1 cellular context compared by ENCODE assay signal in the genomic region with DNA sequence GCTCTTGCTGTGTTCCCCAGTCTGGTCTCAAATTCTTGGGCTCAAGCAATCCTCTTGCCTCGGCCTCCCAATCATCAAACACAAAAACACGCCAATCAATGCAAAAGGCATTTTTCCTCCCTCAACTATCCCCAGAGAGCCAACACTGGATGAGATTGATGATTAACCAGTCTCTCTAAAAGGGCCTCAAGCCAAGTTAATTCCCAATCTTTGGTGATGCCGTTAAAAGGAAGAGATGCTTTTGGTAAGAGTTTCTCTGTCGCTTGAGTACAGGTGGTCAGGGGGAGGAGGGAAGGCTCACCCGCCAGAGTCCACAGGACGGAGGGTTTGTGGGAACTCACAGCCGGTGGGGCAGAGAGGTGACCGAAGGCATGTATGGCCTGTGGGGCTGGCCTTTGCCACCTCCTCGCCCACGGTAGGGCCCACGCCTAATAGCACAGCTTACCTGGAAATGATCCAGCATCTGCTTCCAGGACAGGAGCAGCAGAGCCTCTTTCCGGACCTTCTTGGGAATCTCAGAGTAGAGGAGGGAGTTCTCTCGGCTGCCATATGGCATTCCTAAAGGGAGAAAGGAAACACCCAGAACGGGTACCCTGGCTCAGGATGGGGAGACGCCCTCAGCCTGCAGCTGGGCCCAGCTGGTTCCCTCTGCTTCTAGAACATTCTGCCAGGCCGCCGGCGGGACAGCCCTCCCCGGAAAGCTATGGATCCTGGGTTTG.
TF ChIP-seq lines count a peak whose summit lies in the region.

No MANE protein-coding gene starts in this region.

TF ChIP-seq in liver, 16 proteins besides CTCF, POLR2A, EP300 and RAD21 (continued from another document):
- TF ChIP-seq TAF1 (conservative IDR thresholded peaks at IDR 0.05) (no peak), ATF3 (IDR thresholded peaks at IDR 0.05) (no peak), RXRA (IDR thresholded peaks at IDR 0.05) (peak; percentile 11 to 81)
- TF ChIP-seq, protein P1, sequence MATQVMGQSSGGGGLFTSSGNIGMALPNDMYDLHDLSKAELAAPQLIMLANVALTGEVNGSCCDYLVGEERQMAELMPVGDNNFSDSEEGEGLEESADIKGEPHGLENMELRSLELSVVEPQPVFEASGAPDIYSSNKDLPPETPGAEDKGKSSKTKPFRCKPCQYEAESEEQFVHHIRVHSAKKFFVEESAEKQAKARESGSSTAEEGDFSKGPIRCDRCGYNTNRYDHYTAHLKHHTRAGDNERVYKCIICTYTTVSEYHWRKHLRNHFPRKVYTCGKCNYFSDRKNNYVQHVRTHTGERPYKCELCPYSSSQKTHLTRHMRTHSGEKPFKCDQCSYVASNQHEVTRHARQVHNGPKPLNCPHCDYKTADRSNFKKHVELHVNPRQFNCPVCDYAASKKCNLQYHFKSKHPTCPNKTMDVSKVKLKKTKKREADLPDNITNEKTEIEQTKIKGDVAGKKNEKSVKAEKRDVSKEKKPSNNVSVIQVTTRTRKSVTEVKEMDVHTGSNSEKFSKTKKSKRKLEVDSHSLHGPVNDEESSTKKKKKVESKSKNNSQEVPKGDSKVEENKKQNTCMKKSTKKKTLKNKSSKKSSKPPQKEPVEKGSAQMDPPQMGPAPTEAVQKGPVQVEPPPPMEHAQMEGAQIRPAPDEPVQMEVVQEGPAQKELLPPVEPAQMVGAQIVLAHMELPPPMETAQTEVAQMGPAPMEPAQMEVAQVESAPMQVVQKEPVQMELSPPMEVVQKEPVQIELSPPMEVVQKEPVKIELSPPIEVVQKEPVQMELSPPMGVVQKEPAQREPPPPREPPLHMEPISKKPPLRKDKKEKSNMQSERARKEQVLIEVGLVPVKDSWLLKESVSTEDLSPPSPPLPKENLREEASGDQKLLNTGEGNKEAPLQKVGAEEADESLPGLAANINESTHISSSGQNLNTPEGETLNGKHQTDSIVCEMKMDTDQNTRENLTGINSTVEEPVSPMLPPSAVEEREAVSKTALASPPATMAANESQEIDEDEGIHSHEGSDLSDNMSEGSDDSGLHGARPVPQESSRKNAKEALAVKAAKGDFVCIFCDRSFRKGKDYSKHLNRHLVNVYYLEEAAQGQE (IDR thresholded peaks at IDR 0.05): peak; percentile 54
